Comparison of ENCODE assay signal across 26 cellular contexts in genomic region chr1:225745231-225745630, GRCh38. TPM values are rescaled to one million over a fixed set of nuclear protein-coding genes. Genes with fewer than 3 reads are reported as not detected.
DNase-seq lines count a peak whose midpoint lies in the region; TF ChIP-seq lines count a peak whose summit lies in the region.
"Had no signal": no experiment of that assay in that cellular context is flagged by ENCODE, and none has a peak within 500 bp of the region (broad histone marks: within the 10 kb centered on the region; RNA-seq: fewer than 3 reads in every experiment).

No MANE protein-coding gene starts in this region.

- no peak overlapping the region for H3K9ac ChIP-seq in adipocyte (ENCODE audit: low read length)

- H3K9me3 ChIP-seq in adipocyte (ENCODE audit: control insufficient read depth, low read length), result no peaks in the 10 kb centered on the region
- H3K9me3 ChIP-seq in uterus, result no peaks in the 10 kb centered on the region
- H3K9me3 ChIP-seq: Caco-2, upper lobe of right lung had no signal

- intact Hi-C loops in activated naive CD4-positive, alpha-beta T cell treated with anti-CD3 and anti-CD28 coated beads for 36 hours (cut with micrococcal nuclease), result no loop called here
- intact Hi-C loops in uterus (cut with DNase I; ENCODE audit: low total_unique reads), result no loop called here

- no peaks in the 10 kb centered on the region for H3K27me3 Mint-ChIP-seq in activated naive CD4-positive, alpha-beta T cell treated with anti-CD3 and anti-CD28 coated beads for 36 hours (ENCODE audit: low read depth)
- H3K27me3 Mint-ChIP-seq in nephron (ENCODE audit: low read depth), result peaks cover 11% of the 10 kb centered on the region
- H3K27me3 Mint-ChIP-seq: naive thymus-derived CD8-positive, alpha-beta T cell; stimulated activated naive CD8-positive, alpha-beta T cell treated with anti-CD3 and anti-CD28 coated beads, Interleukin-15, Interleukin-2, amounts not matched to agents 100 ng/mL and 50 ng/mL, for 24 hours had no signal

- H3K27ac ChIP-seq in uterus, result peak overlapping the region; percentile 96 to 98
- H3K27ac ChIP-seq: epithelial cell of prostate, upper lobe of right lung had no signal

- H3K4me3 ChIP-seq in adipocyte (ENCODE audit: low read length) (no peak overlapping the region), uterus (no peak overlapping the region)
- H3K4me3 ChIP-seq: upper lobe of right lung had no signal

- TF ChIP-seq POLR2A in uterus (IDR thresholded peaks at IDR 0.05), result no peak

- no peak overlapping the region for H3K4me3 Mint-ChIP-seq in activated naive CD4-positive, alpha-beta T cell treated with anti-CD3 and anti-CD28 coated beads for 36 hours
- H3K4me3 Mint-ChIP-seq in nephron, result no peak overlapping the region
- H3K4me3 Mint-ChIP-seq: central memory CD8-positive, alpha-beta T cell; mesothelial cell of epicardium; naive thymus-derived CD8-positive, alpha-beta T cell; stimulated activated naive CD8-positive, alpha-beta T cell treated with anti-CD3 and anti-CD28 coated beads, Interleukin-15, Interleukin-2, amounts not matched to agents 100 ng/mL and 50 ng/mL, for 24 hours; WTC11 had no signal

- no peaks in the 10 kb centered on the region for H3K27me3 ChIP-seq in adipocyte (replicated peaks; ENCODE audit: control insufficient read depth, insufficient read depth, low read length)
- H3K27me3 ChIP-seq in uterus, result no peaks in the 10 kb centered on the region
- H3K27me3 ChIP-seq: upper lobe of right lung had no signal

- H3K27ac Mint-ChIP-seq in activated naive CD4-positive, alpha-beta T cell treated with anti-CD3 and anti-CD28 coated beads for 36 hours, result peak overlapping the region; percentile 26
- peak overlapping the region in 2 of 3 experiments; percentile 89 to 96 for H3K27ac Mint-ChIP-seq in nephron
- H3K27ac Mint-ChIP-seq: activated naive CD4-positive, alpha-beta T cell treated with anti-CD3 and anti-CD28 coated beads, Interleukin-2, amount 50 U/mL, for 72 hours; mesothelial cell of epicardium; stimulated activated naive CD8-positive, alpha-beta T cell treated with anti-CD3 and anti-CD28 coated beads, Interleukin-15, Interleukin-2, amounts not matched to agents 100 ng/mL and 50 ng/mL, for 24 hours had no signal

- no peaks in the 10 kb centered on the region for H3K9me3 Mint-ChIP-seq in activated naive CD4-positive, alpha-beta T cell treated with anti-CD3 and anti-CD28 coated beads for 36 hours
- H3K9me3 Mint-ChIP-seq in nephron, result no peaks in the 10 kb centered on the region
- H3K9me3 Mint-ChIP-seq: activated naive CD4-positive, alpha-beta T cell treated with anti-CD3 and anti-CD28 coated beads, Interleukin-2, amount 50 U/mL, for 72 hours; central memory CD8-positive, alpha-beta T cell; H9; mesothelial cell of epicardium; naive thymus-derived CD8-positive, alpha-beta T cell; stimulated activated naive CD8-positive, alpha-beta T cell treated with anti-CD3 and anti-CD28 coated beads, Interleukin-15, Interleukin-2, amounts not matched to agents 100 ng/mL and 50 ng/mL, for 24 hours; WTC11 had no signal

- H3K4me1 ChIP-seq in adipocyte (ENCODE audit: control insufficient read depth, insufficient read depth, low read length) (peaks cover 14% of the 10 kb centered on the region), uterus (peaks cover 4 to 6% of the 10 kb centered on the region in 2 donors)

- no peak for DNase-seq in activated naive CD4-positive, alpha-beta T cell treated with anti-CD3 and anti-CD28 coated beads for 36 hours
- DNase-seq in activated naive CD4-positive, alpha-beta T cell treated with Interleukin-2 at 50 U/mL for 16 hours, result no peak
- DNase-seq in adipocyte (ENCODE audit: low read depth) (peak; percentile 8), uterus (no peak), AML-193 (lab: John Stamatoyannopoulos, UW) (no peak)
- no peak for DNase-seq in activated effector memory CD4-positive, alpha-beta T cell treated with anti-CD3 and anti-CD28 coated beads, Interleukin-2, amount 50 U/mL, for 16 hours
- no peak for DNase-seq in effector CD4-positive, alpha-beta T cell
- DNase-seq: Caco-2; foreskin fibroblast; H9; KG1; naive thymus-derived CD8-positive, alpha-beta T cell; NCI-H2029; NCI-H226; NCI-H82; stimulated activated CD4-positive, alpha-beta T cell treated with anti-CD3 and anti-CD28 coated beads, Interleukin-12 subunit alpha, Interleukin-12 subunit beta, amount 100 ng/mL, for 4 hours; stimulated activated CD4-positive, alpha-beta T cell treated with anti-CD3 and anti-CD28 coated beads, Interleukin-4, amount 100 ng/mL, for 4 hours; T1000; upper lobe of right lung had no signal

- H3K36me3 Mint-ChIP-seq in activated naive CD4-positive, alpha-beta T cell treated with anti-CD3 and anti-CD28 coated beads for 36 hours (ENCODE audit: low read depth), result peaks cover 1% of the 10 kb centered on the region
- H3K36me3 Mint-ChIP-seq in nephron (ENCODE audit: low read depth), result no peaks in the 10 kb centered on the region
- H3K36me3 Mint-ChIP-seq: activated naive CD4-positive, alpha-beta T cell treated with anti-CD3 and anti-CD28 coated beads, Interleukin-2, amount 50 U/mL, for 72 hours; mesothelial cell of epicardium; naive thymus-derived CD8-positive, alpha-beta T cell; WTC11 had no signal

- no peaks in the 10 kb centered on the region for H3K4me1 Mint-ChIP-seq in activated naive CD4-positive, alpha-beta T cell treated with anti-CD3 and anti-CD28 coated beads for 36 hours (ENCODE audit: low read depth)
- H3K4me1 Mint-ChIP-seq in nephron, result peaks cover 39% of the 10 kb centered on the region
- H3K4me1 Mint-ChIP-seq: central memory CD8-positive, alpha-beta T cell; naive thymus-derived CD8-positive, alpha-beta T cell had no signal

- H3K36me3 ChIP-seq in adipocyte (ENCODE audit: control insufficient read depth, insufficient read depth, low read length, severe bottlenecking) (no peaks in the 10 kb centered on the region), uterus (no peaks in the 10 kb centered on the region)
- H3K36me3 ChIP-seq: upper lobe of right lung had no signal

- no peak for TF ChIP-seq CTCF in nephron (IDR thresholded peaks at IDR 0.05; ENCODE audit: unreplicated experiment in 3 of 3)
- TF ChIP-seq CTCF in uterus (IDR thresholded peaks at IDR 0.05), result no peak

- CTCF ChIA-PET in activated naive CD4-positive, alpha-beta T cell treated with anti-CD3 and anti-CD28 coated beads for 36 hours (lab: Charles Lee), result no interaction called here

RNA-seq across cellular contexts. Expression of gene SRP9, which starts 32.4 kb away (rescaled TPM):
- total RNA-seq in activated naive CD4-positive, alpha-beta T cell treated with anti-CD3 and anti-CD28 coated beads for 36 hours, result 100 to 1,000 TPM; 356 to 363 TPM
- 100 to 1,000 TPM; 169 to 551 (median 202) TPM for total RNA-seq in uterus
